In the genomic region with DNA sequence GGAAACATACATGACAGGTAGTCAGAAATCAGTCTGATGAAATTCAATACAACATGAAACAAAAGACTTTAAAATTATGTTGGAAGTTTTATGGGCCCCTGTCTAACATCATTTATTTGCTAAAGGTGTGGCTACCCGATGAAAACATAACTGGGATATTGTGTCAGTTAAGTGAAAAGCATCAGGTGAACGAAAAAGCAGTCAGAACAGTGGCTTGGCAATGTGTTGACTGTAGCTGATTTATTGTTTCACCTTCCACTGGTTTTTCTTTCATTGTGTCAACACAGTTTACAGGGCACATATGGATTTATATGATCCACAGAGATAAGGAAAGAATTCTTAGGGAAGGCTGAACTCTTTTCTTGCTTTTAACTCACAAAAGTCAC, we compare ENCODE assay signal across 23 cellular contexts.
A peak's percentile ranks its signal among the peaks of the same experiment; 100 is the strongest.
DNase-seq lines count a peak whose midpoint lies in the region; FAIRE-seq and TF ChIP-seq lines count a peak whose summit lies in the region.
"Had no signal": no experiment of that assay in that cellular context is flagged by ENCODE, and none has a peak within 500 bp of the region (broad histone marks: within the 10 kb centered on the region; RNA-seq: fewer than 3 reads in every experiment).

No MANE protein-coding gene starts in this region.

- FAIRE-seq in small intestine (lab: Jason Lieb, UNC) (no peak), HTR-8/SVneo (lab: Jason Lieb, UNC) (no peak)
- FAIRE-seq: A549, H1 had no signal

- TF ChIP-seq CTCF in suprapubic skin (IDR thresholded peaks at IDR 0.05) (no peak), stomach (IDR thresholded peaks at IDR 0.05) (no peak)

- H3K27ac ChIP-seq in small intestine (ENCODE audit: low read depth in 1 of 2, low read length in 1 of 2), result no peak overlapping the region
- H3K27ac ChIP-seq in suprapubic skin, result no peak overlapping the region
- no peak overlapping the region for H3K27ac ChIP-seq in stomach
- H3K27ac ChIP-seq: A549, heart right ventricle had no signal

- TF ChIP-seq EP300 in suprapubic skin (IDR thresholded peaks at IDR 0.05) (no peak), stomach (IDR thresholded peaks at IDR 0.05) (no peak)

- no peaks in the 10 kb centered on the region for H3K27me3 ChIP-seq in small intestine (ENCODE audit: control insufficient read depth in 2 of 2, insufficient read depth in 2 of 2, low read length in 2 of 2)
- no peaks in the 10 kb centered on the region for H3K27me3 ChIP-seq in suprapubic skin
- H3K27me3 ChIP-seq in stomach, result no peaks in the 10 kb centered on the region
- H3K27me3 ChIP-seq: heart right ventricle had no signal

- H3K4me3 ChIP-seq in small intestine (ENCODE audit: low read depth in 1 of 2, low read length in 2 of 2) (no peak overlapping the region), suprapubic skin (no peak overlapping the region), stomach (no peak overlapping the region)
- H3K4me3 ChIP-seq: A549, heart right ventricle, smooth muscle cell had no signal

- 7 to 60% (median 34%) methylated on average over 2 of the region's 2 CpGs for WGBS in small intestine, 3 donors
- 50% methylated on average over 2 of the region's 2 CpGs for WGBS in suprapubic skin
- 21 to 49% (median 27%) methylated on average over 2 of the region's 2 CpGs for WGBS in stomach, 5 donors

- H3K36me3 ChIP-seq in small intestine (ENCODE audit: control insufficient read depth in 2 of 2, insufficient read depth in 2 of 2, low read length in 2 of 2) (no peaks in the 10 kb centered on the region), suprapubic skin (no peaks in the 10 kb centered on the region), stomach (no peaks in the 10 kb centered on the region)
- H3K36me3 ChIP-seq: heart right ventricle had no signal

- DNase-seq in NCI-H345 (lab: John Stamatoyannopoulos, UW), result peak; percentile 22
- DNase-seq in NCI-H345 treated with DMSO at 0.1 percent for 48 hours (lab: John Stamatoyannopoulos, UW; ENCODE audit: unreplicated experiment), result no peak
- DNase-seq in NCI-H146 treated with DMSO at 0.1 percent for 48 hours (lab: John Stamatoyannopoulos, UW; ENCODE audit: unreplicated experiment), result peak; percentile 20
- DNase-seq in cerebellar cortex (ENCODE audit: low spot score), result peak; percentile 1
- DNase-seq in small intestine, result peak; percentile 20
- DNase-seq in suprapubic skin (ENCODE audit: low spot score in 2 of 2), result no peak
- DNase-seq in stomach, result no peak
- no peak for DNase-seq in HTR-8/SVneo (ENCODE audit: insufficient read length, low spot score)
- DNase-seq: activated CD4-positive, alpha-beta memory T cell treated with anti-CD3 and anti-CD28 coated beads, Interleukin-2, amount 10 ng/mL, durations not matched to agents 7 days and 5 days; activated effector memory CD4-positive, alpha-beta T cell treated with anti-CD3 and anti-CD28 coated beads, Interleukin-2, amount 50 U/mL, for 16 hours; effector CD4-positive, alpha-beta T cell; foreskin fibroblast; naive thymus-derived CD4-positive, alpha-beta T cell; NCI-H1092; NCI-H2029 treated with DMSO at 0.1 percent for 48 hours; NCI-H774; retina; Right ventricle myocardium superior; T-cell had no signal

- H3K4me1 ChIP-seq in small intestine (ENCODE audit: control insufficient read depth in 2 of 2, insufficient read depth in 1 of 2, low read depth in 1 of 2, low read length in 1 of 2) (no peaks in the 10 kb centered on the region), suprapubic skin (no peaks in the 10 kb centered on the region), stomach (peaks cover 0 to 4% (median 0%) of the 10 kb centered on the region in 4 donors)
- H3K4me1 ChIP-seq: A549 had no signal

- TF ChIP-seq POLR2A in suprapubic skin (IDR thresholded peaks at IDR 0.05) (no peak), stomach (IDR thresholded peaks at IDR 0.05) (no peak)

- H3K9me3 ChIP-seq in small intestine (ENCODE audit: control insufficient read depth, low read depth) (no peaks in the 10 kb centered on the region), suprapubic skin (no peaks in the 10 kb centered on the region), stomach (no peaks in the 10 kb centered on the region)
- H3K9me3 ChIP-seq: A549, heart right ventricle had no signal

- intact Hi-C loops in stomach (cut with DNase I; ENCODE audit: low total_unique reads), result no loop called here

Comparison
In these comparisons a context has a peak if more than half of its experiments do, and no peak if none do; other contexts are left out.
1. DNase-seq: peak in NCI-H345 (single experiment), NCI-H146 treated with DMSO at 0.1 percent for 48 hours (single experiment), cerebellar cortex (single experiment) and small intestine (single experiment); none in NCI-H345 treated with DMSO at 0.1 percent for 48 hours (single experiment), suprapubic skin (0 of 2), stomach (single experiment) and HTR-8/SVneo (single experiment).